In the genomic region with DNA sequence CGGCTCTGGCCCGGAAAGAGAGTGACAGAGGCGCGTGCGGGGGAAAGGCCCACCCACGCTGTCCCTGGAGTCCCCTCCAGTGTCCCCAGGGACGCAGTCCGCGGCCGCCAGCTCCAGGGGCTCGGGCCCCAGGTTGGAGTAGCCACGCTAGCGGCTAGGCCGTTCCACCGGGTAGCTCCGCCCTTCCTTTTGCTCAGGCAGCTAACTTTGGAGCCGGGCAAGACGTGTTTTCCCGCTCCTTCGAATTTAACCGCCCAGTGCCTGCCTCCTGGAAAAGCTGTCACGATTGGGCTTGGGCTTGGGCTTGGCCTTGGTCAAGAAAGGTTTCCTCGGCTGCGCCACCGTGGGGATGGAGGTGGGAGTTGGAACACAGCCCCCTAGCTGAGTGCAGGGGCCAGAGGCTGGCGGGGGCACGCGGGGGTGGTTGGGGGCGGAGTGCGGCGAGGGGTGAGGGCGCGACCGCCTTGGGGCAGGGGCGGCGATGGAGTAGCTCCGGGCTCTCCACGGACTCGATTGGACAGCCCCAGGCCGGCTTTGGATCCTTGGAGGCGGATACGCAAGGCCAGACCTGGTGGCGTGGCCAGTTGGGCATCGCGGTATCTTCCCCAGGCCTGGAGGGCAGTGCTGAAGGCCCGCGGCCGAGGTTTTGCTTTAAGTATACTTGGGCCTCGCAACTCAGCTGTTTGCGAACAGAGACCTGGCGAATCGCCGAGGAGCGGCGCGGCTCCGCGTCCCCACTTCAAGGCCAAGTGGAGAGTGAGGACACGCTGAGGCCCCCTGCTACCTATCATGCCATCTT, we compare ENCODE assay signal across 8 cellular contexts. TPM values are rescaled to one million over a fixed set of nuclear protein-coding genes. Genes with fewer than 3 reads are reported as not detected.
DNase-seq lines count a peak whose midpoint lies in the region; ATAC-seq and TF ChIP-seq lines count a peak whose summit lies in the region.

No MANE protein-coding gene starts in this region.

- H3K4me2 ChIP-seq in Loucy (ENCODE audit: low read depth, low read length, poor library complexity, severe bottlenecking), result peak overlapping the region; percentile 77

- peak overlapping the region in 1 of 3 donors; percentile 53 for H3K27ac Mint-ChIP-seq in CD4-positive, CD25-positive, alpha-beta regulatory T cell
- H3K27ac Mint-ChIP-seq in activated naive CD8-positive, alpha-beta T cell treated with anti-CD3 and anti-CD28 coated beads for 36 hours, result peak overlapping the region; percentile 29

- ATAC-seq in CD4-positive, CD25-positive, alpha-beta regulatory T cell (ENCODE audit: low read depth in 2 of 2), result no peak
- ATAC-seq in HG02642 (IDR thresholded peaks at IDR 0.05; ENCODE audit: poor library complexity, unreplicated experiment), result no peak

- H3K9ac ChIP-seq in Loucy (ENCODE audit: low read depth, low read length, poor library complexity, severe bottlenecking) (no peak overlapping the region), subcutaneous abdominal adipose tissue (ENCODE audit: low read length in 5 of 5) (peak overlapping the region in 3 of 5 donors; percentile 52 to 64 (median 58))

- H3K79me2 ChIP-seq in Loucy (ENCODE audit: insufficient read depth, low read length), result no peaks in the 10 kb centered on the region

- peaks cover 2% of the 10 kb centered on the region for H3K36me3 Mint-ChIP-seq in CD4-positive, CD25-positive, alpha-beta regulatory T cell
- H3K36me3 Mint-ChIP-seq in activated naive CD8-positive, alpha-beta T cell treated with anti-CD3 and anti-CD28 coated beads for 36 hours, result no peaks in the 10 kb centered on the region

- H3K27ac ChIP-seq in CD4-positive, CD25-positive, alpha-beta regulatory T cell (ENCODE audit: insufficient read depth, low read length, poor library complexity, severe bottlenecking), result no peak overlapping the region
- H3K27ac ChIP-seq in layer of hippocampus (ENCODE audit: low read depth, low read length) (peak overlapping the region; percentile 12), subcutaneous abdominal adipose tissue (ENCODE audit: low read depth, low read length) (no peak overlapping the region)

- peak overlapping the region; percentile 78 to 90 (median 89) for H3K4me3 Mint-ChIP-seq in CD4-positive, CD25-positive, alpha-beta regulatory T cell
- H3K4me3 Mint-ChIP-seq in activated naive CD8-positive, alpha-beta T cell treated with anti-CD3 and anti-CD28 coated beads for 36 hours, result peak overlapping the region; percentile 81

- no peaks in the 10 kb centered on the region for H4K20me1 ChIP-seq in Loucy (ENCODE audit: insufficient read depth, low read length, poor library complexity, severe bottlenecking)

- H3K4me1 Mint-ChIP-seq in CD4-positive, CD25-positive, alpha-beta regulatory T cell, result peaks cover 13 to 63% (median 24%) of the 10 kb centered on the region in 4 donors
- peaks cover 37% of the 10 kb centered on the region for H3K4me1 Mint-ChIP-seq in activated naive CD8-positive, alpha-beta T cell treated with anti-CD3 and anti-CD28 coated beads for 36 hours

- peaks cover 0 to 10% (median 0%) of the 10 kb centered on the region in 7 donors for H3K9me3 Mint-ChIP-seq in CD4-positive, CD25-positive, alpha-beta regulatory T cell
- H3K9me3 Mint-ChIP-seq in activated naive CD8-positive, alpha-beta T cell treated with anti-CD3 and anti-CD28 coated beads for 36 hours, result no peaks in the 10 kb centered on the region

- H3K4me3 ChIP-seq in CD4-positive, CD25-positive, alpha-beta regulatory T cell (ENCODE audit: low read depth, low read length), result peak overlapping the region; percentile 66
- peak overlapping the region; percentile 69 for H3K4me3 ChIP-seq in Loucy (ENCODE audit: low read length, poor library complexity, severe bottlenecking)
- peak overlapping the region; percentile 63 to 79 (median 70) for H3K4me3 ChIP-seq in subcutaneous abdominal adipose tissue (ENCODE audit: low read depth in 1 of 5, low read length in 5 of 5)

- H3F3A ChIP-seq in Loucy (ENCODE audit: low read depth), result no peaks in the 10 kb centered on the region

- H3K27me3 Mint-ChIP-seq in CD4-positive, CD25-positive, alpha-beta regulatory T cell, result peaks cover 85% of the 10 kb centered on the region
- H3K27me3 Mint-ChIP-seq in activated naive CD8-positive, alpha-beta T cell treated with anti-CD3 and anti-CD28 coated beads for 36 hours, result peaks cover 92% of the 10 kb centered on the region

- no peaks in the 10 kb centered on the region for H3K9me2 ChIP-seq in Loucy (replicated peaks; ENCODE audit: low read depth, low read length)

- no peak for TF ChIP-seq CTCF in Loucy (conservative IDR thresholded peaks at IDR 0.05; ENCODE audit: low read length)

- peak overlapping the region; percentile 87; the same call in 1 of the 2 replicates for H2AFZ ChIP-seq in Loucy (ENCODE audit: low read length)

- no peaks in the 10 kb centered on the region for H3K9me3 ChIP-seq in CD4-positive, CD25-positive, alpha-beta regulatory T cell (ENCODE audit: control insufficient read depth in 2 of 2, low read length in 2 of 2)
- H3K9me3 ChIP-seq in Loucy (ENCODE audit: insufficient read depth, low read depth, low read length) (no peaks in the 10 kb centered on the region), subcutaneous abdominal adipose tissue (ENCODE audit: control insufficient read depth in 5 of 5, low read length in 5 of 5) (peaks cover 0 to 2% (median 0%) of the 10 kb centered on the region in 5 donors)

- H3K4me1 ChIP-seq in CD4-positive, CD25-positive, alpha-beta regulatory T cell (ENCODE audit: control insufficient read depth, insufficient read depth, low read length, poor library complexity, severe bottlenecking), result peaks cover 64% of the 10 kb centered on the region
- H3K4me1 ChIP-seq in Loucy (ENCODE audit: insufficient read depth, low read length, poor library complexity, severe bottlenecking) (peaks cover 18% of the 10 kb centered on the region), subcutaneous abdominal adipose tissue (ENCODE audit: control insufficient read depth in 5 of 5, insufficient read depth in 5 of 5, low read length in 5 of 5) (peaks cover 7 to 53% (median 45%) of the 10 kb centered on the region in 5 donors)

- DNase-seq in CD4-positive, CD25-positive, alpha-beta regulatory T cell, result peak in 1 of 3 donors; percentile 21
- no peak for DNase-seq in activated naive CD8-positive, alpha-beta T cell treated with anti-CD3 and anti-CD28 coated beads for 36 hours
- DNase-seq in NCI-H446 treated with DMSO at 0.1 percent for 48 hours (lab: John Stamatoyannopoulos, UW) (no peak), NCI-H187 treated with DMSO at 0.1 percent for 48 hours (lab: John Stamatoyannopoulos, UW) (no peak)

- H3K27me3 ChIP-seq in CD4-positive, CD25-positive, alpha-beta regulatory T cell (ENCODE audit: control insufficient read depth, insufficient read depth, low read length), result peaks cover 47% of the 10 kb centered on the region
- H3K27me3 ChIP-seq in Loucy (ENCODE audit: insufficient read depth, low read length, poor library complexity, severe bottlenecking), result no peaks in the 10 kb centered on the region
- H3K27me3 ChIP-seq in layer of hippocampus (ENCODE audit: control insufficient read depth, insufficient read depth, low read length), result peaks cover 29% of the 10 kb centered on the region
- H3K27me3 ChIP-seq in subcutaneous abdominal adipose tissue (ENCODE audit: control insufficient read depth in 5 of 5, insufficient read depth in 4 of 5, low read length in 5 of 5), result peaks cover 16 to 62% (median 55%) of the 10 kb centered on the region in 5 donors

- no peaks in the 10 kb centered on the region for H3K36me3 ChIP-seq in CD4-positive, CD25-positive, alpha-beta regulatory T cell (ENCODE audit: control insufficient read depth, insufficient read depth, low read length)
- H3K36me3 ChIP-seq in Loucy (ENCODE audit: insufficient read depth, low read length) (no peaks in the 10 kb centered on the region), subcutaneous abdominal adipose tissue (ENCODE audit: control insufficient read depth in 5 of 5, insufficient read depth in 5 of 5, low read length in 5 of 5) (no peaks in the 10 kb centered on the region)

RNA-seq across cellular contexts. Expression of a gene that starts 4.5 kb away (rescaled TPM):
- not detected for total RNA-seq in CD4-positive, CD25-positive, alpha-beta regulatory T cell
- polyA plus RNA-seq in CD4-positive, CD25-positive, alpha-beta regulatory T cell, result under 1 TPM in 1 of 4 donors, not detected in 3; 0.30 TPM
- not detected for total RNA-seq in activated naive CD8-positive, alpha-beta T cell treated with anti-CD3 and anti-CD28 coated beads for 36 hours

RNA-seq across cellular contexts. Expression of a gene that starts 24.2 kb away (rescaled TPM):
- 32.8 TPM for total RNA-seq in CD4-positive, CD25-positive, alpha-beta regulatory T cell
- polyA plus RNA-seq in CD4-positive, CD25-positive, alpha-beta regulatory T cell, result 10 to 100 TPM; 16.8 to 23.9 (median 18.9) TPM
- 10 to 100 TPM in 1 of 2 experiments, 1 to 10 TPM in 1; 9.6 to 15.7 TPM for total RNA-seq in activated naive CD8-positive, alpha-beta T cell treated with anti-CD3 and anti-CD28 coated beads for 36 hours
